7 cellular contexts compared by ENCODE assay signal in genomic region chr11:133399294-133399693, GRCh38.
"Had no signal": no experiment of that assay in that cellular context is flagged by ENCODE, and none has a peak within 500 bp of the region (broad histone marks: within the 10 kb centered on the region; RNA-seq: fewer than 3 reads in every experiment).

No MANE protein-coding gene starts in this region.

- H3K27ac ChIP-seq: GM23248, HL-60 had no signal

- H3K9me3 ChIP-seq: HAP-1 had no signal

- H3K4me1 ChIP-seq: HAP-1 had no signal

- H3K4me3 ChIP-seq: GM23248, HAP-1 had no signal

- H2AFZ ChIP-seq: GM23248 had no signal

- DNase-seq: GM23248, GOT3, H7, HFFc6, KBM-7 had no signal

- H3K36me3 ChIP-seq: HAP-1 had no signal

- H3K9ac ChIP-seq: GM23248 had no signal
